ENCODE assay signal across 8 cellular contexts in genomic region chr17:73710095-73710592, GRCh38.
DNase-seq lines count a peak whose midpoint lies in the region; ATAC-seq, FAIRE-seq and TF ChIP-seq lines count a peak whose summit lies in the region.

No MANE protein-coding gene starts in this region.

- H2AFZ ChIP-seq in PC-9: no peak overlapping the region
- no peak overlapping the region for H2AFZ ChIP-seq in parathyroid adenoma

- intact Hi-C loops in PC-9 (cut with micrococcal nuclease; ENCODE audit: unreplicated experiment): loop anchor here (1.0 kb wide), 1 partner anchor 281 kb away; no protein-coding TSS in a partner anchor

- peak; percentile 98 for FAIRE-seq in urothelium cell line (lab: Jason Lieb, UNC)

- no peak for ATAC-seq in HG03039 (IDR thresholded peaks at IDR 0.05; ENCODE audit: unreplicated experiment)

- BruUV-seq in PC-9 (replicated peaks; lab: Mats Ljungman, UMichigan): no TSS peak

- no peaks in the 10 kb centered on the region for H3K9me3 ChIP-seq in PC-9 (ENCODE audit: insufficient read depth, low read depth)
- no peaks in the 10 kb centered on the region for H3K9me3 ChIP-seq in parathyroid adenoma (ENCODE audit: control insufficient read depth, low read length)

- peak; percentile 77 for TF ChIP-seq CTCF in PC-9 (conservative IDR thresholded peaks at IDR 0.05)
- TF ChIP-seq CTCF in parathyroid adenoma (IDR thresholded peaks at IDR 0.05): peak; percentile 78

- H3F3A ChIP-seq in PC-9 (ENCODE audit: insufficient read depth, low read depth): no peaks in the 10 kb centered on the region

- no peak overlapping the region for H3K4me2 ChIP-seq in PC-9
- peak overlapping the region; percentile 9 for H3K4me2 ChIP-seq in parathyroid adenoma (ENCODE audit: low read length)

- H3K4me1 ChIP-seq in PC-9 (replicated peaks; ENCODE audit: insufficient read depth) (no peaks in the 10 kb centered on the region), parathyroid adenoma (no peaks in the 10 kb centered on the region)

- H3K36me3 ChIP-seq in PC-9 (ENCODE audit: low read depth): no peaks in the 10 kb centered on the region
- no peaks in the 10 kb centered on the region for H3K36me3 ChIP-seq in parathyroid adenoma (ENCODE audit: control insufficient read depth, insufficient read depth, low read length)

- no peak overlapping the region for H3K27ac ChIP-seq in PC-9
- no peak overlapping the region for H3K27ac ChIP-seq in parathyroid adenoma

- DNase-seq in C1 segment of cervical spinal cord (lab: John Stamatoyannopoulos, UW) (peak in 10 of 14 donors; percentile 4 to 54 (median 20)), HEK293T (ENCODE audit: extremely low spot score) (peak; percentile 83), PC-9 (peak in 1 of 2 experiments; percentile 19), foreskin melanocyte (peak; percentile 38), urothelium cell line (ENCODE audit: low spot score) (peak; percentile 71)
- peak; percentile 22 to 28 for DNase-seq in activated T-helper 1 cell treated with anti-CD3 and anti-CD28 coated beads, Interleukin-2, amount 50 U/mL, for 16 hours (ENCODE audit: low read depth in 1 of 2, low spot score in 1 of 2)

- H3K27me3 ChIP-seq in PC-9 (ENCODE audit: insufficient read depth, low read depth) (peaks cover 79% of the 10 kb centered on the region), parathyroid adenoma (ENCODE audit: control insufficient read depth, insufficient read depth, low read length) (no peaks in the 10 kb centered on the region)

- H3K9me2 ChIP-seq in PC-9 (ENCODE audit: insufficient read depth): no peaks in the 10 kb centered on the region

- POLR2A ChIA-PET in HEK293T (lab: Yijun Ruan, JAX) (no interaction called here), PC-9 (lab: Charles Lee; ENCODE audit: unreplicated experiment) (no interaction called here)

- no peak overlapping the region for H3K9ac ChIP-seq in parathyroid adenoma

- H3K4me3 ChIP-seq in PC-9: no peak overlapping the region
- H3K4me3 ChIP-seq in parathyroid adenoma (ENCODE audit: low read depth, low read length): no peak overlapping the region

- H3K79me2 ChIP-seq in PC-9 (ENCODE audit: low read depth): no peaks in the 10 kb centered on the region
- no peaks in the 10 kb centered on the region for H3K79me2 ChIP-seq in parathyroid adenoma

- no peaks in the 10 kb centered on the region for H4K20me1 ChIP-seq in PC-9 (ENCODE audit: insufficient read depth)

- CTCF ChIA-PET in HEK293T (lab: Yijun Ruan, JAX) (interaction anchor here (0.7 to 3.0 kb wide), 7 partner anchors 12 to 280 kb away, joined by 3 to 20 read pairs (median 3); no protein-coding TSS in a partner anchor), PC-9 (lab: Charles Lee) (no interaction called here)

TF ChIP-seq in HEK293T, 16 proteins besides CTCF, POLR2A, EP300 and RAD21:
- TF ChIP-seq HDGF (IDR thresholded peaks at IDR 0.05; ENCODE audit: borderline replicate concordance): no peak
- no peak for TF ChIP-seq LEF1 (IDR thresholded peaks at IDR 0.05; ENCODE audit: borderline replicate concordance)
- TF ChIP-seq L3MBTL2 (conservative IDR thresholded peaks at IDR 0.05): no peak
- no peak for TF ChIP-seq TARDBP (IDR thresholded peaks at IDR 0.05)
- no peak for TF ChIP-seq NFRKB (IDR thresholded peaks at IDR 0.05)
- no peak for TF ChIP-seq CTBP1 (IDR thresholded peaks at IDR 0.05; ENCODE audit: borderline replicate concordance)
- no peak for TF ChIP-seq ARNT (IDR thresholded peaks at IDR 0.05)
